ENCODE assay signal across 8 cellular contexts in genomic region chrX:118495958-118496762, GRCh38. TPM values are rescaled to one million over a fixed set of nuclear protein-coding genes. Genes with fewer than 3 reads are reported as not detected.
DNase-seq lines count a peak whose midpoint lies in the region; ATAC-seq, FAIRE-seq and TF ChIP-seq lines count a peak whose summit lies in the region.

No MANE protein-coding gene starts in this region.

- TF ChIP-seq EP300 in K562 (IDR thresholded peaks at IDR 0.05; ENCODE audit: low read length) = no peak

- no peaks in the 10 kb centered on the region for H3K27me3 ChIP-seq in K562 (ENCODE audit: control insufficient read depth in 2 of 2, insufficient read depth in 2 of 2, low read length in 2 of 2)

- CTCF ChIA-PET in K562 (lab: Yijun Ruan, JAX; ENCODE audit: low intra/inter-chr PET ratio) = interaction anchor here (0.7 kb wide), 1 partner anchor 106 kb away, joined by 4 read pairs; no protein-coding TSS in a partner anchor

- peaks cover 52% of the 10 kb centered on the region for H3K79me2 ChIP-seq in K562 (ENCODE audit: control insufficient read depth, insufficient read depth, low read length)

- no peaks in the 10 kb centered on the region for H3K9me3 ChIP-seq in K562 (replicated peaks; ENCODE audit: control insufficient read depth, insufficient read depth, low read depth, low read length)

- no TSS peak for BruUV-seq in K562 (replicated peaks; lab: Mats Ljungman, UMichigan)

- WGBS in K562 (ENCODE audit: insufficient coverage, low coverage, missing lambda C conversion rate) = 2% methylated on average over 32 of the region's 81 CpGs

- H3K9ac ChIP-seq in K562 (ENCODE audit: insufficient read depth in 1 of 2, low read depth in 2 of 2, low read length in 2 of 2) = peak overlapping the region; percentile 72 to 90

- no peaks in the 10 kb centered on the region for H3K9me1 ChIP-seq in K562 (ENCODE audit: control insufficient read depth, insufficient read depth, low read length)

- peak overlapping the region; percentile 85 for H3K4me2 ChIP-seq in K562 (ENCODE audit: insufficient read depth, low read length)

- FAIRE-seq in K562 (lab: Jason Lieb, UNC) = peak; percentile 42

- DNase-seq in Daoy (ENCODE audit: low read depth) (peak; percentile 36), Kasumi-1 (lab: John Stamatoyannopoulos, UW) (peak; percentile 59 to 64), T-helper 22 cell (ENCODE audit: low read depth) (peak; percentile 70), K562 (ENCODE audit: extremely low read depth in 1 of 4, low spot score in 3 of 4) (peak; percentile 20 to 60 (median 26)), left kidney (ENCODE audit: low read depth, low spot score) (peak; percentile 63), epidermal melanocyte (ENCODE audit: insufficient read length, low spot score) (no peak)
- DNase-seq in stimulated activated CD4-positive, alpha-beta T cell treated with anti-CD3 and anti-CD28 coated beads, Interleukin-4, amount 100 ng/mL, for 24 hours = peak; percentile 69

- TF ChIP-seq CTCF in K562 (IDR thresholded peaks at IDR 0.05 in 2 of 3, conservative IDR thresholded peaks at IDR 0.05 in 1 of 3; ENCODE audit: insufficient read depth in 2 of 3, low read depth in 1 of 3, low read length in 3 of 3) = no peak

- H3K36me3 ChIP-seq in K562 (ENCODE audit: control insufficient read depth, insufficient read depth, low read length) = peaks cover 23% of the 10 kb centered on the region; the same call in 2 of the 3 replicates

- intact Hi-C loops in K562 (cut with micrococcal nuclease) = loop anchor here (2.0 to 5.0 kb wide), 2 partner anchors 29 to 66 kb away; no protein-coding TSS in a partner anchor

- TF ChIP-seq POLR2A in K562 (conservative IDR thresholded peaks at IDR 0.05) = peak; percentile 38; the same call in 1 of the 2 replicates

- in situ Hi-C loops in K562 (cut with MboI) = no loop called here

- H3K27ac ChIP-seq in K562 (ENCODE audit: extremely low read depth, low read depth, low read length) = peak overlapping the region; percentile 79

- peak overlapping the region; percentile 80 for H3K4me3 ChIP-seq in K562

- POLR2A ChIA-PET in K562 (lab: Yijun Ruan, JAX) = interaction anchor here (0.6 to 2.0 kb wide), 7 partner anchors 8 to 40 kb away, joined by 3 to 6 read pairs (median 3); no protein-coding TSS in a partner anchor

- no peaks in the 10 kb centered on the region; the same call in 1 of the 2 replicates for H4K20me1 ChIP-seq in K562 (replicated peaks; ENCODE audit: control insufficient read depth, insufficient read depth, low read length)

- TF ChIP-seq RAD21 in K562 (CRISPR knock-in tag; conservative IDR thresholded peaks at IDR 0.05 in 1 of 2, IDR thresholded peaks at IDR 0.05 in 1 of 2) = no peak

- H3K4me1 ChIP-seq in K562 (replicated peaks in 1 of 2; ENCODE audit: control insufficient read depth in 2 of 2, insufficient read depth in 2 of 2, low read length in 2 of 2) = peaks cover 23 to 34% of the 10 kb centered on the region in 2 experiments

- H2AFZ ChIP-seq in K562 (ENCODE audit: low read depth, low read length) = peak overlapping the region; percentile 75

- ATAC-seq in GM21576 (IDR thresholded peaks at IDR 0.05; ENCODE audit: unreplicated experiment) (peak; percentile 57), K562 (peak; percentile 51)

TF ChIP-seq in K562, 482 proteins besides CTCF, POLR2A, EP300 and RAD21 (continues in another document):
- TF ChIP-seq BRF2 (IDR thresholded peaks at IDR 0.05; ENCODE audit: borderline replicate concordance, insufficient read depth, insufficient read length) (no peak), ARID3A (IDR thresholded peaks at IDR 0.05; ENCODE audit: borderline replicate concordance, low read depth, low read length) (no peak), ETS2 (tag; IDR thresholded peaks at IDR 0.05; ENCODE audit: borderline replicate concordance, poor library complexity, severe bottlenecking) (no peak), E2F8 (IDR thresholded peaks at IDR 0.05; ENCODE audit: low read depth, partially characterized antibody) (no peak), E2F1 (CRISPR knock-in tag; IDR thresholded peaks at IDR 0.05) (0 out of 2 replicates have a peak, but pooled peaks have one; percentile 13), E2F6 (IDR thresholded peaks at IDR 0.05; ENCODE audit: borderline replicate concordance in 1 of 2, extremely low read depth in 1 of 2, insufficient read depth in 1 of 2, insufficient read length in 1 of 2, low read depth in 1 of 2, low read length in 1 of 2, poor library complexity in 1 of 2, severe bottlenecking in 1 of 2) (no peak), ELF1 (tag; IDR thresholded peaks at IDR 0.05) (no peak), PHF8 (IDR thresholded peaks at IDR 0.05; ENCODE audit: borderline replicate concordance, low read length) (no peak; the same call in 1 of the 2 replicates)

RNA-seq across cellular contexts. Expression of gene DOCK11, which starts 0.5 kb away (rescaled TPM):
- total RNA-seq in Daoy (2014; rRNA removed; shearing (Covaris generic)) = 5.0 and 5.1 TPM in 2 replicates
- 20.0 and 87.2 TPM in 2 replicates for total RNA-seq in K562 (2011; cell fraction: chromatin; rRNA removed; ENCODE audit: low replicate concordance)
- 9.2 and 16.3 TPM in 2 replicates for total RNA-seq in K562 (2011; cell fraction: nucleolus; rRNA removed)
- total RNA-seq in K562 (2011; cell fraction: nucleoplasm; rRNA removed) = 24.5 and 31.0 TPM in 2 replicates
- total RNA-seq in K562 (2014; rRNA removed) (49.4 and 52.5 TPM in 2 replicates), K562 (2014; rRNA removed; fragmentation: Illumina TruSeq; extraction: Trizol) (74.8 and 86.1 TPM in 2 replicates), K562 (2015; rRNA removed; fragmentation: Illumina TruSeq; extraction: Trizol) (67.4 and 77.8 TPM in 2 replicates), K562 (2021) (56.8 and 58.5 TPM in 2 replicates)
- polyA plus RNA-seq in K562 (2011; rRNA removed) (38.4 and 50.9 TPM in 2 replicates), K562 (2014; fragmentation: Illumina TruSeq; extraction: Trizol) (47.5 and 55.3 TPM in 2 replicates), K562 (2014; fragmentation: Nextera tagmentation; extraction: Ambion mirVana) (10 to 100 TPM; 42.2 to 46.4 TPM), K562 (2014; rRNA removed) (41.8 and 42.5 TPM in 2 replicates)
- 8.6 and 17.2 TPM in 2 replicates for polyA plus RNA-seq in K562 (2011; cell fraction: cytosol; rRNA removed)
- 18.1 and 40.4 TPM in 2 replicates for polyA plus RNA-seq in K562 (2011; cell fraction: nucleus; rRNA removed)
- 58.3 and 63.2 TPM in 2 replicates for polyA plus RNA-seq in K562 (2012)
- polyA minus RNA-seq in K562 (2011; rRNA and poly(A)+ RNA removed) = 101 and 110 TPM in 2 replicates
- polyA minus RNA-seq in K562 (2011; cell fraction: cytosol; rRNA and poly(A)+ RNA removed) = 25.4 and 37.8 TPM in 2 replicates
- polyA minus RNA-seq in K562 (2011; cell fraction: nucleus; rRNA and poly(A)+ RNA removed) = 16.6 and 34.4 TPM in 2 replicates
